ENCODE assay signal across 8 cellular contexts in the genomic region with DNA sequence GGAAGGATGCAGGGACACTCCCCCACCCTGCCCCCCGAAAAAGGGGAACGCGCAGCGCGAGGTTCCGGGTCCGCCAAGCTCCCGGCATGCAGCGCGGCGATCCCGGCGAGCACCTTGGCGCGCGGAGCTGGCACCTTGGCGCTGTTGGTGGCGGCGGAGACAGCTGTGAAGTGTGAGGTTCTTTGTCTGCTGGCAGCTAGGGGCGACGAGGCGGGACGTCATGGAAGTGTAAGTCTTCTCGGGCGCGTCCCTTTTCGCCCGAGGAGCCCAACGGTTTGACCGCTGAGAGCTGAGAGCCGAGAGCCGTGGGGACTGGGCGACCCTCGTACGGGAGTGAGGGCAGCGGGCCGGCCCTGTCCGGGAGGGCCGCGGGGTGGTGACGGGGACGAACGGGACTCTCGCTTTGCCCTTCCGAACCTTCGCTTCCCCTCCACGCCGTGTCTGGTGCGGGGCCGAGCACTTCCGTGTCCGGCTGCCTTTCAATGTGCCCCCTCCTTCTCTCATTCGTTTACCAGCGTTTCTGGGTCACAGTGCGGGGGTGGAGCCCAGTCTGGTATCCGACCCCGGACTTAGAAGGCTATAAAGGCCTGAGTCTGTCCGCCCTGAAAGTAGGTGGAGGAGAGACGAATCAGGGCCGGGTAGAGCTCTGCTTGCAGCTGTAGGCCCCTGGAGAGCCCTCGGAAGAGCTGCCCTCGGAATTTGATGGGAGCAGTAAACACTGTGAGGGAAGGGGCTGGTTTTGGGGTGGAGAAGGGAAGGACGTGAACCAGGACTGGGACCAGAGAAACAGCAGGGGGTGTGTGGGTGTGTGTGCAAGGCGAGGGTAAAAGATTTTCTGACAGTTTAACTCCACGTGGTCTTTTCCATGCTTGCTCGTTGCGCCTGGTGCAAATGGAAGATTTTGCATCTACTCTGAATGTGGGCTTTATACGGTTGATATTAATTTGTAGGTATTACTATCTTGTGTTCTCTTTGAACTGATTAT. TPM values are rescaled to one million over a fixed set of nuclear protein-coding genes. Genes with fewer than 3 reads are reported as not detected.
DNase-seq lines count a peak whose midpoint lies in the region; ATAC-seq lines count a peak whose summit lies in the region.

A gene (plus strand): TSS at position 105 of the 985 bp plus-strand sequence. CDS start 116 bp downstream, at position 221.

- H3K4me1 ChIP-seq in HUES6 (ENCODE audit: control insufficient read depth, insufficient read depth, low read length): peaks cover 11% of the 10 kb centered on the region; the same call in 1 of the 2 replicates
- peaks cover 0 to 27% of the 10 kb centered on the region in 2 donors for H3K4me1 ChIP-seq in muscle layer of duodenum (ENCODE audit: control insufficient read depth in 1 of 2, insufficient read depth in 2 of 2, low read length in 2 of 2)

- H3K4me3 ChIP-seq in HUES6 (ENCODE audit: low read depth, low read length) (peak within 1 kb of the TSS; percentile 95), muscle layer of duodenum (ENCODE audit: low read depth in 1 of 2, low read length in 2 of 2) (peak within 1 kb of the TSS; percentile 91 to 95)

- H3K27ac ChIP-seq in HUES6 (ENCODE audit: low read depth, low read length): peak within 1 kb of the TSS; percentile 93
- H3K27ac ChIP-seq in muscle layer of duodenum (ENCODE audit: low read length): peak within 1 kb of the TSS; percentile 90

- ATAC-seq in GM21447 (IDR thresholded peaks at IDR 0.05; ENCODE audit: unreplicated experiment) (peak; percentile 95), esophagus mucosa (peak; percentile 87)

- DNase-seq in DMS53 (lab: John Stamatoyannopoulos, UW): peak; percentile 92
- DNase-seq in OCI-M2 (lab: John Stamatoyannopoulos, UW; ENCODE audit: unreplicated experiment): peak; percentile 16
- peak; percentile 86 for DNase-seq in activated T-cell treated with anti-CD3 and anti-CD28 coated beads, Interleukin-2, amount 50 U/mL, for 1 hour
- DNase-seq in stimulated activated CD8-positive, alpha-beta memory T cell treated with anti-CD3 and anti-CD28 coated beads, Interleukin-7, amount 100 ng/mL, for 4 hours (ENCODE audit: low read depth in 2 of 2): peak; percentile 65 to 79

- H3K9ac ChIP-seq in HUES6 (ENCODE audit: low read length): peak within 1 kb of the TSS; percentile 98

- H3K36me3 ChIP-seq in HUES6 (ENCODE audit: control insufficient read depth, insufficient read depth, low read length): peaks cover 5% of the 10 kb centered on the region; the same call in 1 of the 2 replicates
- H3K36me3 ChIP-seq in muscle layer of duodenum (ENCODE audit: control insufficient read depth in 1 of 2, insufficient read depth in 2 of 2, low read length in 2 of 2): peaks cover 0 to 3% of the 10 kb centered on the region in 2 donors

- H3K9me3 ChIP-seq in HUES6 (ENCODE audit: control insufficient read depth, insufficient read depth, low read depth, low read length) (no peaks in the 10 kb centered on the region), muscle layer of duodenum (ENCODE audit: control insufficient read depth in 1 of 2, low read length in 2 of 2) (no peaks in the 10 kb centered on the region)

- H3K27me3 ChIP-seq in HUES6 (ENCODE audit: control insufficient read depth, insufficient read depth, low read length) (no peaks in the 10 kb centered on the region), muscle layer of duodenum (ENCODE audit: low read depth, low read length) (no peaks in the 10 kb centered on the region)

RNA-seq across cellular contexts. Expression of the gene that starts here (rescaled TPM):
- total RNA-seq in esophagus mucosa: 21.3 TPM

Comparison
In these comparisons a context has a peak if more than half of its experiments do, and no peak if none do; other contexts are left out.
1. Peak in every context shown above with its lines: DNase-seq, ATAC-seq, H3K4me3 ChIP-seq and H3K27ac ChIP-seq.
2. DNase-seq: peak in every context shown above with its lines; median percentile 92 in DMS53; 86 in activated T-cell treated with anti-CD3 and anti-CD28 coated beads, Interleukin-2, amount 50 U/mL, for 1 hour; 72 in stimulated activated CD8-positive, alpha-beta memory T cell treated with anti-CD3 and anti-CD28 coated beads, Interleukin-7, amount 100 ng/mL, for 4 hours; 16 in OCI-M2.